In genomic region chr12:110198386-110198785, GRCh38 we compare ENCODE assay signal across 20 cellular contexts.
A peak's percentile ranks its signal among the peaks of the same experiment; 100 is the strongest.
DNase-seq lines count a peak whose midpoint lies in the region; ATAC-seq and TF ChIP-seq lines count a peak whose summit lies in the region.
"Had no signal": no experiment of that assay in that cellular context is flagged by ENCODE, and none has a peak within 500 bp of the region (broad histone marks: within the 10 kb centered on the region; RNA-seq: fewer than 3 reads in every experiment).

No MANE protein-coding gene starts in this region.

- H3K4ac ChIP-seq in H9 (ENCODE audit: low read depth, low read length) = no peak overlapping the region

- no peaks in the 10 kb centered on the region for H4K20me1 ChIP-seq in H9 (ENCODE audit: control insufficient read depth, insufficient read depth, insufficient read length)

- H3K23ac ChIP-seq in H9 (ENCODE audit: insufficient read length, low read depth, low read length) = no peak overlapping the region

- no peak overlapping the region for H2AFZ ChIP-seq in H9 (ENCODE audit: low read length)
- H2AFZ ChIP-seq: GM23248 had no signal

- no peaks in the 10 kb centered on the region for H3K9me3 ChIP-seq in H9 (ENCODE audit: control insufficient read depth, low read depth, low read length)
- H3K9me3 ChIP-seq in A673 (ENCODE audit: low read depth, low read length, poor library complexity, severe bottlenecking) = no peaks in the 10 kb centered on the region

- H3K36me3 ChIP-seq in A673 (ENCODE audit: insufficient read depth, low read length, poor library complexity, severe bottlenecking) = no peaks in the 10 kb centered on the region

- H3K56ac ChIP-seq in H9 (ENCODE audit: insufficient read length, low read depth, low read length) = no peak overlapping the region

- H3K27me3 Mint-ChIP-seq in H9 (ENCODE audit: low read depth) (no peaks in the 10 kb centered on the region), osteocyte (ENCODE audit: unreplicated experiment) (no peaks in the 10 kb centered on the region)
- no peaks in the 10 kb centered on the region for H3K27me3 Mint-ChIP-seq in T-helper 2 cell treated with Interferon-gamma antibody and Interleukin-4, amounts not matched to agents 5 μg/mL and 100 μg/mL, for 36 hours (ENCODE audit: low read depth)
- H3K27me3 Mint-ChIP-seq: B cell had no signal

- H3K79me2 ChIP-seq in H9 (ENCODE audit: insufficient read depth, low read length) = no peaks in the 10 kb centered on the region

- H3K4me2 ChIP-seq in H9 (ENCODE audit: insufficient read depth, insufficient read length, low read length) = no peak overlapping the region
- H3K4me2 ChIP-seq: KMS-11 had no signal

- H3K36me3 Mint-ChIP-seq in H9 (ENCODE audit: insufficient read depth in 1 of 3, low read depth in 3 of 3) (peaks cover 4 to 6% (median 5%) of the 10 kb centered on the region in 3 experiments; a peak in 5 of 7 replicates), osteocyte (ENCODE audit: unreplicated experiment) (peaks cover 19% of the 10 kb centered on the region)
- H3K36me3 Mint-ChIP-seq in T-helper 2 cell treated with Interferon-gamma antibody and Interleukin-4, amounts not matched to agents 5 μg/mL and 100 μg/mL, for 36 hours (ENCODE audit: low read depth) = peaks cover 3% of the 10 kb centered on the region

- H4K5ac ChIP-seq in H9 (ENCODE audit: insufficient read length, low read depth, low read length) = no peak overlapping the region

- H2BK120ac ChIP-seq in H9 (ENCODE audit: low read depth, low read length, poor library complexity, severe bottlenecking) = no peak overlapping the region

- no peak overlapping the region for H3K14ac ChIP-seq in H9 (ENCODE audit: insufficient read depth, low read length)

- H3K27ac ChIP-seq in H9 (ENCODE audit: insufficient read length, low read depth, low read length) (no peak overlapping the region), A673 (ENCODE audit: low read depth, low read length, poor library complexity, severe bottlenecking) (no peak overlapping the region)
- H3K27ac ChIP-seq: KMS-11, SK-N-MC had no signal

- no peak overlapping the region for H2BK12ac ChIP-seq in H9 (ENCODE audit: insufficient read length, low read depth, low read length)

- H3K9ac ChIP-seq in H9 (ENCODE audit: extremely low read depth, insufficient read length, low read length) = no peak overlapping the region
- H3K9ac ChIP-seq: KMS-11 had no signal

- H3K27me3 ChIP-seq in H9 (ENCODE audit: insufficient read depth, low read length) = no peaks in the 10 kb centered on the region
- H3K27me3 ChIP-seq in A673 (replicated peaks; ENCODE audit: insufficient read depth, low read depth, low read length, poor library complexity) = no peaks in the 10 kb centered on the region

- TF ChIP-seq CTCF in H9 (conservative IDR thresholded peaks at IDR 0.05) = no peak
- TF ChIP-seq CTCF in osteocyte (IDR thresholded peaks at IDR 0.05) = no peak
- TF ChIP-seq CTCF in A673 (conservative IDR thresholded peaks at IDR 0.05; ENCODE audit: low read depth, low read length) = no peak

- no CpG with 5 or more reads among the region's 1 CpG for WGBS in H9 (ENCODE audit: extremely low coverage, insufficient read length, low lambda C conversion rate)

- H3K23me2 ChIP-seq in H9 (ENCODE audit: insufficient read length, low read depth, low read length, poor library complexity, severe bottlenecking) = no peaks in the 10 kb centered on the region

- H2BK15ac ChIP-seq in H9 (ENCODE audit: low read depth, low read length) = no peak overlapping the region

- H3K4me3 ChIP-seq in A673 (ENCODE audit: low read depth, low read length, poor library complexity, severe bottlenecking) = no peak overlapping the region
- H3K4me3 ChIP-seq: GM12878, GM23248, SK-N-MC had no signal

- H2BK5ac ChIP-seq in H9 (ENCODE audit: insufficient read length, low read length) = no peak overlapping the region

- H2BK20ac ChIP-seq in H9 (ENCODE audit: low read depth, low read length, poor library complexity, severe bottlenecking) = no peak overlapping the region

- H3K4me1 Mint-ChIP-seq in H9 = peaks cover 10% of the 10 kb centered on the region in 2 experiments
- peaks cover 19% of the 10 kb centered on the region for H3K4me1 Mint-ChIP-seq in osteocyte (ENCODE audit: unreplicated experiment)
- H3K4me1 Mint-ChIP-seq in T-helper 2 cell treated with Interferon-gamma antibody and Interleukin-4, amounts not matched to agents 5 μg/mL and 100 μg/mL, for 36 hours (ENCODE audit: low read depth) = peaks cover 14% of the 10 kb centered on the region
- H3K4me1 Mint-ChIP-seq: B cell had no signal

- BruUV-seq in A673 (replicated peaks; lab: Mats Ljungman, UMichigan) = no TSS peak

- no peak for DNase-seq in H9
- DNase-seq in amniotic epithelial cell (ENCODE audit: low read depth) = peak; percentile 83
- peak; percentile 31 for DNase-seq in fibroblast of peridontal ligament (ENCODE audit: extremely low read depth)
- DNase-seq in osteocyte (ENCODE audit: extremely low spot score, unreplicated experiment) = no peak
- DNase-seq in T-helper 2 cell treated with Interferon-gamma antibody and Interleukin-4, amounts not matched to agents 5 μg/mL and 100 μg/mL, for 36 hours (ENCODE audit: low spot score) = no peak
- no peak for DNase-seq in A673 (ENCODE audit: low spot score)
- DNase-seq: COR-L47, GM23248, MV-4-11, NCI-H1694 treated with DMSO at 0.1 percent for 48 hours, NCI-H2107, NCI-H510A treated with DMSO at 0.1 percent for 48 hours, NCI-H82, SHP77 had no signal

- H3K79me1 ChIP-seq in H9 (ENCODE audit: insufficient read depth, low read depth, low read length, poor library complexity, severe bottlenecking) = no peaks in the 10 kb centered on the region

- H3T11ph ChIP-seq in H9 (ENCODE audit: low read length) = no peak overlapping the region

- H3K4me3 Mint-ChIP-seq in H9 (no peak overlapping the region), osteocyte (ENCODE audit: unreplicated experiment) (no peak overlapping the region)
- no peak overlapping the region for H3K4me3 Mint-ChIP-seq in T-helper 2 cell treated with Interferon-gamma antibody and Interleukin-4, amounts not matched to agents 5 μg/mL and 100 μg/mL, for 36 hours
- H3K4me3 Mint-ChIP-seq: B cell had no signal

- no peak for ATAC-seq in GM21447 (IDR thresholded peaks at IDR 0.05; ENCODE audit: unreplicated experiment)
- ATAC-seq: GM12878, HCT116 had no signal

- intact Hi-C loops in A673 (cut with micrococcal nuclease; ENCODE audit: unreplicated experiment) = no loop called here

- no peak overlapping the region for H2AK5ac ChIP-seq in H9 (ENCODE audit: insufficient read length, low read length)

- POLR2A ChIA-PET in A673 (lab: Charles Lee; ENCODE audit: low non-redundant PET) = no interaction called here

- H4K91ac ChIP-seq in H9 (ENCODE audit: insufficient read length, low read depth, low read length) = no peak overlapping the region

- H3K27ac Mint-ChIP-seq in H9 (peak overlapping the region in 2 of 3 experiments; percentile 7 to 65; a peak in 1 of 7 replicates), osteocyte (ENCODE audit: unreplicated experiment) (peak overlapping the region; percentile 7)
- no peak overlapping the region for H3K27ac Mint-ChIP-seq in T-helper 2 cell treated with Interferon-gamma antibody and Interleukin-4, amounts not matched to agents 5 μg/mL and 100 μg/mL, for 36 hours
- H3K27ac Mint-ChIP-seq: B cell had no signal

- CTCF ChIA-PET in A673 (lab: Charles Lee) = no interaction called here

- H3K18ac ChIP-seq in H9 (ENCODE audit: insufficient read length, low read depth, low read length) = no peak overlapping the region

- H3K4me1 ChIP-seq in H9 (ENCODE audit: insufficient read depth, low read length) (peaks cover 3% of the 10 kb centered on the region; the same call in 1 of the 2 replicates), A673 (ENCODE audit: insufficient read depth, low read length, poor library complexity, severe bottlenecking) (peaks cover 11% of the 10 kb centered on the region)

- H4K8ac ChIP-seq in H9 (replicated peaks; ENCODE audit: insufficient read length, low read depth, low read length) = no peak overlapping the region

- no peaks in the 10 kb centered on the region for H3K9me3 Mint-ChIP-seq in H9
- H3K9me3 Mint-ChIP-seq in osteocyte (ENCODE audit: unreplicated experiment) = no peaks in the 10 kb centered on the region
- H3K9me3 Mint-ChIP-seq in T-helper 2 cell treated with Interferon-gamma antibody and Interleukin-4, amounts not matched to agents 5 μg/mL and 100 μg/mL, for 36 hours = peaks cover 5% of the 10 kb centered on the region

Comparison
In these comparisons a context has a peak if more than half of its experiments do, and no peak if none do; other contexts are left out.
1. DNase-seq: peak in amniotic epithelial cell (single experiment) and fibroblast of peridontal ligament (single experiment); none in H9 (single experiment), osteocyte (single experiment), T-helper 2 cell treated with Interferon-gamma antibody and Interleukin-4, amounts not matched to agents 5 μg/mL and 100 μg/mL, for 36 hours (single experiment) and A673 (single experiment).